In genomic region chr20:57432874-57433491, GRCh38 we compare ENCODE assay signal across 9 cellular contexts. TPM values are rescaled to one million over a fixed set of nuclear protein-coding genes. Genes with fewer than 3 reads are reported as not detected.
DNase-seq lines count a peak whose midpoint lies in the region; ATAC-seq and TF ChIP-seq lines count a peak whose summit lies in the region.
"Had no signal": no experiment of that assay in that cellular context is flagged by ENCODE, and none has a peak within 500 bp of the region (broad histone marks: within the 10 kb centered on the region; RNA-seq: fewer than 3 reads in every experiment).

No MANE protein-coding gene starts in this region.

- peaks cover 11% of the 10 kb centered on the region for H3K27me3 ChIP-seq in foreskin keratinocyte
- peaks cover 6% of the 10 kb centered on the region; the same call in 1 of the 2 replicates for H3K27me3 ChIP-seq in HAP-1 (ENCODE audit: low read depth)

- no peak overlapping the region for H3K4me3 ChIP-seq in HAP-1

- no peak for TF ChIP-seq CTCF in foreskin keratinocyte (conservative IDR thresholded peaks at IDR 0.05)

- in situ Hi-C loops in KBM-7 (cut with MboI; ENCODE audit: low pct_unique_long_range_greater_than_20kb, low sequenced_read_pairs) = no loop called here
- in situ Hi-C loops in HAP-1 (cut with MboI; ENCODE audit: low sequenced_read_pairs) = no loop called here

- ATAC-seq in GM21717 (IDR thresholded peaks at IDR 0.05; ENCODE audit: unreplicated experiment) = peak; percentile 87
- ATAC-seq in foreskin keratinocyte = peak; percentile 7

- H3K36me3 ChIP-seq in HAP-1 (replicated peaks) = no peaks in the 10 kb centered on the region

- DNase-seq in GDM1 (lab: John Stamatoyannopoulos, UW) (peak; percentile 73), KBM-7 (peak; percentile 93), foreskin keratinocyte (no peak), HAP-1 (ENCODE audit: low spot score in 2 of 2) (no peak), DMS 273 treated with DMSO at 0.1 percent for 48 hours (lab: John Stamatoyannopoulos, UW) (no peak)
- DNase-seq in activated CD4-positive, alpha-beta T cell treated with anti-CD3 and anti-CD28 coated beads for 4 hours = peak; percentile 50 to 61
- DNase-seq in stimulated activated CD8-positive, alpha-beta memory T cell treated with anti-CD3 and anti-CD28 coated beads, Interleukin-12 subunit alpha, Interleukin-12 subunit beta, amount 100 ng/mL, for 1 hour (ENCODE audit: low read depth) = peak; percentile 35

- no peaks in the 10 kb centered on the region for H3K9me3 ChIP-seq in HAP-1

- H3K4me1 ChIP-seq in foreskin keratinocyte (peaks cover 5% of the 10 kb centered on the region), HAP-1 (no peaks in the 10 kb centered on the region)

- H3K27ac ChIP-seq in foreskin keratinocyte = no peak overlapping the region
- H3K27ac ChIP-seq: epithelial cell of prostate had no signal

RNA-seq across cellular contexts. Expression of gene RBM38, which starts 41.8 kb away (rescaled TPM):
- 16.7 and 18.0 TPM in 2 replicates for total RNA-seq in foreskin keratinocyte
- 18.0 and 21.2 TPM in 2 replicates for polyA plus RNA-seq in foreskin keratinocyte

Comparison
In these comparisons a context has a peak if more than half of its experiments do, and no peak if none do; other contexts are left out.
1. DNase-seq: peak in GDM1 (single experiment), KBM-7 (single experiment), activated CD4-positive, alpha-beta T cell treated with anti-CD3 and anti-CD28 coated beads for 4 hours (2 of 2) and stimulated activated CD8-positive, alpha-beta memory T cell treated with anti-CD3 and anti-CD28 coated beads, Interleukin-12 subunit alpha, Interleukin-12 subunit beta, amount 100 ng/mL, for 1 hour (single experiment); none in foreskin keratinocyte (0 of 2), HAP-1 (0 of 2) and DMS 273 treated with DMSO at 0.1 percent for 48 hours (single experiment).